9 cellular contexts compared by ENCODE assay signal in the genomic region with DNA sequence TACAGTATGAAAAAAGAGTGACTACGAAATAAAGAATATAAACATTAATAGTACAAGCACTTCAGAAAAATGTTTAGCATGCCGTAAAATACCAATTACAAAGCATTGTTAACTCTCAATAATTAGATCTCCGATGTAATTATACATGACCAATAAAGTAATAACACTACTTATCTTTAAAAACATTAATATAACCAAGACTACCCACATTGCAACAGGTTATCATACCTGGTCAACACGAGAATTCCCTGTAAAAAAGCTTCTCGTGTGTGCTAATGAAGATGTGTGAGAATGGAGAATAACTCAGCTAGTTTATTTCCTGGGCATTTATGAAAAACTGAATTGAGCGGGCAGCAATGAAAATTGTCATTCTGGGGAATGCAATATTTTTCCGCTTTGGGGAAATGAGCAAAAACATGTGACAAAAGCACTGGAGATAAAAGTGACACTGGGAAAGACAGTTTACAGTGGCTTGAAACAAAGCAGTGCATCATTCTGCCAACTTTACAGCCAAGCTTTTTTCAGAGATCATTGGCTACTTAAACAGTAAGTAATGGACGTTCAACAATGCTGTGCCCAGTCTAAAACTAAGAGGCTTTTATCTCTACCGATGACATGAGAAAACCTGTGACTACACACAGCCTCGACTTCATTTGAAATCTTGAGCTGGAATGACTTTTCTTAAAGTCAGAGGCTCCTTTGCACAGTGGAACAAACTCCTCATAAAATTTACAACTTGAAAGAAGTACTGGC. TPM values are rescaled to one million over a fixed set of nuclear protein-coding genes. Genes with fewer than 3 reads are reported as not detected.
DNase-seq lines count a peak whose midpoint lies in the region; ATAC-seq and TF ChIP-seq lines count a peak whose summit lies in the region.
"Had no signal": no experiment of that assay in that cellular context is flagged by ENCODE, and none has a peak within 500 bp of the region (broad histone marks: within the 10 kb centered on the region; RNA-seq: fewer than 3 reads in every experiment).

No MANE protein-coding gene starts in this region.

- peak overlapping the region; percentile 92 for H3K27ac Mint-ChIP-seq in CD8-positive, alpha-beta T cell

- peak overlapping the region; percentile 97 for H3K4me2 ChIP-seq in Loucy (ENCODE audit: low read depth, low read length, poor library complexity, severe bottlenecking)

- H3K9ac ChIP-seq in Loucy (ENCODE audit: low read depth, low read length, poor library complexity, severe bottlenecking) = peak overlapping the region; percentile 92

- DNase-seq in CD8-positive, alpha-beta T cell = peak in 1 of 7 experiments; percentile 7
- DNase-seq in dorsolateral prefrontal cortex (no peak), prostate gland (ENCODE audit: low spot score) (no peak), NOMO-1 treated with dmso at 0.1 percent for 144 hours (lab: John Stamatoyannopoulos, UW; ENCODE audit: unreplicated experiment) (no peak), NCI-H2107 treated with DMSO at 0.1 percent for 48 hours (lab: John Stamatoyannopoulos, UW; ENCODE audit: unreplicated experiment) (no peak)
- DNase-seq: NCI-H2107 had no signal

- peaks cover 85% of the 10 kb centered on the region for H3K4me1 ChIP-seq in CD8-positive, alpha-beta T cell (ENCODE audit: insufficient read depth, low read length)
- H3K4me1 ChIP-seq in Loucy (ENCODE audit: insufficient read depth, low read length, poor library complexity, severe bottlenecking) (peaks cover 30% of the 10 kb centered on the region), prostate gland (replicated peaks) (peaks cover 35% of the 10 kb centered on the region)

- TF ChIP-seq POLR2A in prostate gland (IDR thresholded peaks at IDR 0.05) = no peak

- H3K36me3 Mint-ChIP-seq in CD8-positive, alpha-beta T cell = peaks cover 64% of the 10 kb centered on the region

- WGBS in prostate gland = 29% methylated on average over 10 of the region's 10 CpGs

- H3K4me1 Mint-ChIP-seq in CD8-positive, alpha-beta T cell (ENCODE audit: low read depth) = peaks cover 88% of the 10 kb centered on the region

- POLR2A ChIA-PET in CD8-positive, alpha-beta T cell (lab: Charles Lee) = interaction anchor here (0.7 to 2.8 kb wide), 9 partner anchors 22 to 926 kb away, joined by 3 to 11 read pairs (median 4); partner anchors contain the start of genes ITPKB and SRP9

- H3K79me2 ChIP-seq in Loucy (ENCODE audit: insufficient read depth, low read length) = peaks cover 89% of the 10 kb centered on the region

- peak overlapping the region; percentile 72 for H3K4me3 Mint-ChIP-seq in CD8-positive, alpha-beta T cell

- no peaks in the 10 kb centered on the region for H3K9me3 Mint-ChIP-seq in CD8-positive, alpha-beta T cell

- H2AFZ ChIP-seq in Loucy (ENCODE audit: low read length) = no peak overlapping the region

- intact Hi-C loops in CD8-positive, alpha-beta T cell (cut with DNase I, micrococcal nuclease) = no loop called here
- intact Hi-C loops in dorsolateral prefrontal cortex (cut with DNase I) = loop anchor here (5.0 to 10.0 kb wide), 4 partner anchors 33 to 123 kb away; partner anchors contain the start of gene ITPKB (in 1 of the 2)
- intact Hi-C loops in prostate gland (cut with DNase I) = loop anchor here (5.0 to 10.0 kb wide), 2 partner anchors 47 to 120 kb away; no protein-coding TSS in a partner anchor

- H3K27me3 Mint-ChIP-seq in CD8-positive, alpha-beta T cell (ENCODE audit: low read depth) = no peaks in the 10 kb centered on the region

- CTCF ChIA-PET in CD8-positive, alpha-beta T cell (lab: Charles Lee) = interaction anchor here (0.9 to 5.0 kb wide), 10 partner anchors 10 to 124 kb away, joined by 3 to 26 read pairs (median 6); no protein-coding TSS in a partner anchor

- no peaks in the 10 kb centered on the region for H4K20me1 ChIP-seq in Loucy (ENCODE audit: insufficient read depth, low read length, poor library complexity, severe bottlenecking)

- peaks cover 3% of the 10 kb centered on the region for H3K36me3 ChIP-seq in CD8-positive, alpha-beta T cell (ENCODE audit: insufficient read depth, low read length)
- peaks cover 19% of the 10 kb centered on the region; the same call in 1 of the 2 replicates for H3K36me3 ChIP-seq in Loucy (ENCODE audit: insufficient read depth, low read length)
- H3K36me3 ChIP-seq in prostate gland = no peaks in the 10 kb centered on the region

- 0 out of 2 replicates have a peak, but pooled peaks cover 4% of the 10 kb centered on the region for H3F3A ChIP-seq in Loucy (ENCODE audit: low read depth)

- no peak for ATAC-seq in CD8-positive, alpha-beta T cell
- ATAC-seq in GM19328 (IDR thresholded peaks at IDR 0.05; ENCODE audit: unreplicated experiment) (no peak), HG03175 (IDR thresholded peaks at IDR 0.05; ENCODE audit: unreplicated experiment) (no peak)

- no peaks in the 10 kb centered on the region for H3K9me3 ChIP-seq in CD8-positive, alpha-beta T cell (ENCODE audit: low read length)
- no peaks in the 10 kb centered on the region for H3K9me3 ChIP-seq in Loucy (ENCODE audit: insufficient read depth, low read depth, low read length)
- H3K9me3 ChIP-seq in prostate gland = no peaks in the 10 kb centered on the region

- TF ChIP-seq CTCF in CD8-positive, alpha-beta T cell (IDR thresholded peaks at IDR 0.05) = no peak
- TF ChIP-seq CTCF in Loucy (conservative IDR thresholded peaks at IDR 0.05; ENCODE audit: low read length) (no peak), dorsolateral prefrontal cortex (IDR thresholded peaks at IDR 0.05 in 54 of 56, conservative IDR thresholded peaks at IDR 0.05 in 2 of 56; ENCODE audit: low read depth in 1 of 56, partially characterized antibody in 56 of 56) (no peak), prostate gland (IDR thresholded peaks at IDR 0.05) (no peak)

- H3K4me3 ChIP-seq in CD8-positive, alpha-beta T cell (ENCODE audit: low read depth, low read length) = peak overlapping the region; percentile 46
- peak overlapping the region; percentile 86 for H3K4me3 ChIP-seq in Loucy (ENCODE audit: low read length, poor library complexity, severe bottlenecking)
- peak overlapping the region in 37 of 59 donors; percentile 52 to 84 (median 73) for H3K4me3 ChIP-seq in dorsolateral prefrontal cortex
- H3K4me3 ChIP-seq in prostate gland = no peak overlapping the region

- H3K27me3 ChIP-seq in CD8-positive, alpha-beta T cell (ENCODE audit: insufficient read depth, low read length) = no peaks in the 10 kb centered on the region
- H3K27me3 ChIP-seq in Loucy (ENCODE audit: insufficient read depth, low read length, poor library complexity, severe bottlenecking) = no peaks in the 10 kb centered on the region
- H3K27me3 ChIP-seq in dorsolateral prefrontal cortex = no peaks in the 10 kb centered on the region
- no peaks in the 10 kb centered on the region for H3K27me3 ChIP-seq in prostate gland (replicated peaks; ENCODE audit: insufficient read depth)

- H3K27ac ChIP-seq in CD8-positive, alpha-beta T cell (ENCODE audit: low read depth, low read length) = peak overlapping the region; percentile 72
- H3K27ac ChIP-seq in dorsolateral prefrontal cortex = peak overlapping the region in 55 of 59 donors; percentile 44 to 100 (median 99)
- peak overlapping the region; percentile 97 to 99 for H3K27ac ChIP-seq in prostate gland

- no peaks in the 10 kb centered on the region for H3K9me2 ChIP-seq in Loucy (replicated peaks; ENCODE audit: low read depth, low read length)

RNA-seq across cellular contexts. Expression of gene ITPKB, which starts 34.7 kb away (rescaled TPM):
- total RNA-seq in CD8-positive, alpha-beta T cell = 100 to 1,000 TPM; 504 to 516 TPM
- total RNA-seq in dorsolateral prefrontal cortex (100 to 1,000 TPM in 108 of 120 experiments, 10 to 100 TPM in 12; 68.5 to 431 (median 142) TPM), prostate gland (10 to 100 TPM; 47.5 to 49.2 TPM)

Comparison
In these comparisons a context has a peak if more than half of its experiments do, and no peak if none do; other contexts are left out.
1. H3K4me3 ChIP-seq: peak in CD8-positive, alpha-beta T cell (single experiment), Loucy (single experiment) and dorsolateral prefrontal cortex (37 of 59); none in prostate gland (0 of 2).
2. intact Hi-C loops: an anchor here in dorsolateral prefrontal cortex (5.0 to 10.0 kb wide) and prostate gland (5.0 to 10.0 kb wide); none called in CD8-positive, alpha-beta T cell.
3. Peak in every context shown above with its lines, with median percentiles within 50 percentile points of each other: H3K27ac ChIP-seq.